In genomic region chr18:46915800-46916550, GRCh38 we compare ENCODE assay signal across 8 cellular contexts. TPM values are rescaled to one million over a fixed set of nuclear protein-coding genes. Genes with fewer than 3 reads are reported as not detected.
DNase-seq lines count a peak whose midpoint lies in the region; ATAC-seq, FAIRE-seq and TF ChIP-seq lines count a peak whose summit lies in the region.

No MANE protein-coding gene starts in this region.

- H3K4me1 Mint-ChIP-seq in naive B cell, result peaks cover 32 to 45% (median 45%) of the 10 kb centered on the region in 3 donors

- H3K36me3 ChIP-seq in BJ (ENCODE audit: control insufficient read depth, insufficient read depth, low read length) (no peaks in the 10 kb centered on the region), HUES64 (ENCODE audit: insufficient read depth, low read length) (no peaks in the 10 kb centered on the region), bronchial epithelial cell (ENCODE audit: control insufficient read depth, insufficient read depth, low read length) (no peaks in the 10 kb centered on the region)

- H3K9ac ChIP-seq in HUES64 (ENCODE audit: low read depth, low read length), result peak overlapping the region; percentile 88; the same call in 1 of the 2 replicates

- no peak overlapping the region for H3K27ac ChIP-seq in HUES64 (ENCODE audit: low read depth, low read length)

- H3K9me3 Mint-ChIP-seq in naive B cell, result peaks cover 0 to 2% (median 0%) of the 10 kb centered on the region in 7 donors

- no peaks in the 10 kb centered on the region for H3K27me3 ChIP-seq in BJ (ENCODE audit: control insufficient read depth, insufficient read depth, low read length)
- no peaks in the 10 kb centered on the region for H3K27me3 ChIP-seq in HUES64 (ENCODE audit: insufficient read depth, low read length)
- no peaks in the 10 kb centered on the region for H3K27me3 ChIP-seq in bronchial epithelial cell (ENCODE audit: control insufficient read depth, insufficient read depth, low read length)

- DNase-seq in BJ (ENCODE audit: low read depth) (no peak), bronchial epithelial cell (ENCODE audit: low read depth) (peak; percentile 33), naive B cell (no peak), RCC 7860 (ENCODE audit: low spot score) (no peak)

- no peak for TF ChIP-seq CTCF in BJ (IDR thresholded peaks at IDR 0.05; ENCODE audit: insufficient read depth, low read depth, low read length)
- TF ChIP-seq CTCF in bronchial epithelial cell (IDR thresholded peaks at IDR 0.05; ENCODE audit: insufficient read depth, low read length, severe bottlenecking), result no peak

- H3K4me1 ChIP-seq in HUES64 (ENCODE audit: insufficient read depth, low read length), result peaks cover 47% of the 10 kb centered on the region

- ATAC-seq in naive B cell (ENCODE audit: low read depth in 2 of 2) (no peak), GM21723 (IDR thresholded peaks at IDR 0.05; ENCODE audit: unreplicated experiment) (no peak), HG03108 (IDR thresholded peaks at IDR 0.05; ENCODE audit: unreplicated experiment) (no peak), HG03196 (IDR thresholded peaks at IDR 0.05; ENCODE audit: unreplicated experiment) (no peak)

- no peak for FAIRE-seq in bronchial epithelial cell (lab: Jason Lieb, UNC)
- no peak for FAIRE-seq in RCC 7860 (lab: Jason Lieb, UNC)

- POLR2A ChIA-PET in BJ (lab: Charles Lee), result no interaction called here

- H3K36me3 Mint-ChIP-seq in naive B cell, result no peaks in the 10 kb centered on the region

- peak overlapping the region in 5 of 6 donors; percentile 51 to 92 (median 61) for H3K27ac Mint-ChIP-seq in naive B cell

- CTCF ChIA-PET in BJ (lab: Yijun Ruan, JAX), result no interaction called here

- H3K4me3 Mint-ChIP-seq in naive B cell, result peak overlapping the region; percentile 85 to 96 (median 93)

- no peaks in the 10 kb centered on the region for H3K9me3 ChIP-seq in HUES64 (ENCODE audit: insufficient read depth, low read depth, low read length)

- WGBS in HUES64, result 22% methylated on average over 10 of the region's 12 CpGs

- H3K4me3 ChIP-seq in BJ (ENCODE audit: low read depth, low read length), result peak overlapping the region; percentile 85
- peak overlapping the region; percentile 72 for H3K4me3 ChIP-seq in HUES64 (ENCODE audit: low read length)
- H3K4me3 ChIP-seq in bronchial epithelial cell (ENCODE audit: low read depth, low read length), result peak overlapping the region; percentile 86

- no peaks in the 10 kb centered on the region for H3K27me3 Mint-ChIP-seq in naive B cell

RNA-seq across cellular contexts. Expression of gene PIAS2, which starts 1.3 kb away (rescaled TPM):
- polyA plus RNA-seq in BJ (2011; rRNA removed) (5.5 and 5.6 TPM in 2 replicates), naive B cell (ENCODE audit: low read depth in 6 of 6) (10 to 100 TPM; 16.8 to 29.5 (median 24.4) TPM)
- polyA minus RNA-seq in BJ (2011; rRNA and poly(A)+ RNA removed), result 7.7 and 10.5 TPM in 2 replicates
- 25.3 TPM for polyA plus RNA-seq in HUES64 (2013, experiment 1 of 2)
- polyA plus RNA-seq in HUES64 (2013, experiment 2 of 2), result 24.5 TPM
- 12.9 and 13.7 TPM in 2 replicates for total RNA-seq in bronchial epithelial cell

RNA-seq across cellular contexts. Expression of gene KATNAL2, which starts 1.4 kb away (rescaled TPM):
- polyA plus RNA-seq in BJ (2011; rRNA removed) (1.3 and 1.8 TPM in 2 replicates), naive B cell (ENCODE audit: low read depth in 6 of 6) (1 to 10 TPM in 4 of 6 donors, under 1 TPM in 1, not detected in 1; 0.81 to 5.0 (median 1.2) TPM)
- polyA minus RNA-seq in BJ (2011; rRNA and poly(A)+ RNA removed), result 2.4 and 2.7 TPM in 2 replicates
- polyA plus RNA-seq in HUES64 (2013, experiment 1 of 2), result 4.9 TPM
- 9.4 TPM for polyA plus RNA-seq in HUES64 (2013, experiment 2 of 2)
- total RNA-seq in bronchial epithelial cell, result under 0.01 and 0.77 TPM in 2 replicates
